8 cellular contexts compared by ENCODE assay signal in the genomic region with DNA sequence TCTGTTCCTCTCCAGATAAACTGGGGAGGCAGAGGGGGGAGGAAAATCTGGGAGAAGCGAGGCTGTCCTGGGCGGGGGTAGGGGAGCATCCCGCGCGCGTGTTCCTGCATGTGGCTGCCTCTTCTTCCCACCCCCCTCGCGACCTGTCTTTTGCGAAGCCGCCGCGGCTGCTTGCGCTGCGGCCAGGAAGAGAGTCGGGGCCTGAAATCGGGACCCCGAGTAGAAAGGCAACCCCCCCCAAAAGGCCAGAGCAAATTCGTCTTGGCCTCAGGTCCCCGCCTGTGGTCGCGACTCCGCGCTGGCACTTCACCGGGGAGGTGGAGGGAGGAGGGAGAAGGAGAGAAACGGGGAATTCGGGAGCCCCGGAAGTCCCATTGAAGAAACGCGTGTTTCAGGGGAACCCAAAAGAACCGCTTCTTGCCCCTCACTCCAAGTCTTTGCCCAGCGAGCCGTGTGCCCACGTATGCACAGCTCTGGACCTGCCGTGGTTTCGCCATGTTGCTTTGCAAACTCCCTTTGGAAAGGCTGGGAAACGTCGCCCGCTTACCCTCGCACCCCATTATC. TPM values are rescaled to one million over a fixed set of nuclear protein-coding genes. Genes with fewer than 3 reads are reported as not detected.
DNase-seq lines count a peak whose midpoint lies in the region; ATAC-seq, FAIRE-seq and TF ChIP-seq lines count a peak whose summit lies in the region.

No MANE protein-coding gene starts in this region.

- TF ChIP-seq CTCF in Peyer's patch (IDR thresholded peaks at IDR 0.05), result no peak

- CTCF ChIA-PET in CD8-positive, alpha-beta memory T cell (lab: Charles Lee), result interaction anchor here (1.7 to 5.9 kb wide), 4 partner anchors 110 to 389 kb away, joined by 4 to 133 read pairs (median 62); no protein-coding TSS in a partner anchor

- no peak for TF ChIP-seq POLR2A in Peyer's patch (IDR thresholded peaks at IDR 0.05)

- peak overlapping the region; percentile 94 for H3K27ac ChIP-seq in CD8-positive, alpha-beta memory T cell (ENCODE audit: low read depth, low read length)
- H3K27ac ChIP-seq in Peyer's patch (peak overlapping the region; percentile 89 to 96 (median 94)), cingulate gyrus (ENCODE audit: low read depth, low read length) (peak overlapping the region; percentile 83)

- peaks cover 0 to 3% (median 0%) of the 10 kb centered on the region in 5 donors for H3K9me3 Mint-ChIP-seq in CD8-positive, alpha-beta memory T cell

- peak overlapping the region; percentile 89 to 99 (median 97) for H3K4me3 Mint-ChIP-seq in CD8-positive, alpha-beta memory T cell

- no peaks in the 10 kb centered on the region for H3K27me3 ChIP-seq in CD8-positive, alpha-beta memory T cell (ENCODE audit: insufficient read depth, low read length, poor library complexity, severe bottlenecking)
- H3K27me3 ChIP-seq in Peyer's patch, result no peaks in the 10 kb centered on the region
- H3K27me3 ChIP-seq in mononuclear cell (ENCODE audit: insufficient read depth, low read length), result peaks cover 7% of the 10 kb centered on the region

- POLR2A ChIA-PET in CD8-positive, alpha-beta memory T cell (lab: Charles Lee), result interaction anchor here (0.6 to 3.0 kb wide), 7 partner anchors 10 to 521 kb away, joined by 3 to 16 read pairs (median 3); a partner anchor contains a TSS

- peaks cover 31% of the 10 kb centered on the region for H3K36me3 ChIP-seq in CD8-positive, alpha-beta memory T cell (ENCODE audit: insufficient read depth, low read length)
- H3K36me3 ChIP-seq in Peyer's patch, result peaks cover 0 to 2% (median 0%) of the 10 kb centered on the region in 3 donors

- peaks cover 0 to 7% of the 10 kb centered on the region in 2 donors for H3K27me3 Mint-ChIP-seq in CD8-positive, alpha-beta memory T cell

- no peak for ATAC-seq in GM18861 (IDR thresholded peaks at IDR 0.05; ENCODE audit: unreplicated experiment)

- H3K4me1 Mint-ChIP-seq in CD8-positive, alpha-beta memory T cell, result peaks cover 44 to 66% (median 50%) of the 10 kb centered on the region in 3 donors

- H3K36me3 Mint-ChIP-seq in CD8-positive, alpha-beta memory T cell, result peaks cover 6 to 61% (median 13%) of the 10 kb centered on the region in 3 donors

- H3K4me1 ChIP-seq in CD8-positive, alpha-beta memory T cell (ENCODE audit: insufficient read depth, low read length), result peaks cover 43% of the 10 kb centered on the region
- peaks cover 0 to 69% (median 8%) of the 10 kb centered on the region in 4 donors for H3K4me1 ChIP-seq in Peyer's patch
- peaks cover 84% of the 10 kb centered on the region for H3K4me1 ChIP-seq in mononuclear cell (ENCODE audit: insufficient read depth, low read length)

- H3K4me3 ChIP-seq in CD8-positive, alpha-beta memory T cell (ENCODE audit: low read length), result peak overlapping the region; percentile 91
- H3K4me3 ChIP-seq in Peyer's patch (peak overlapping the region; percentile 55 to 89 (median 74)), mononuclear cell (ENCODE audit: low read length) (peak overlapping the region; percentile 72)

- H3K27ac Mint-ChIP-seq in CD8-positive, alpha-beta memory T cell, result peak overlapping the region; percentile 94 to 100 (median 98)

- DNase-seq in CD8-positive, alpha-beta memory T cell, result peak in 3 of 5 donors; percentile 30 to 54 (median 36)
- peak; percentile 44 to 70 (median 65) for DNase-seq in Peyer's patch
- DNase-seq in urothelium cell line (ENCODE audit: low spot score), result peak; percentile 37
- DNase-seq in activated gamma-delta T cell (lab: John Stamatoyannopoulos, UW), result no peak
- DNase-seq in NCI-H2107 (lab: John Stamatoyannopoulos, UW), result no peak

- FAIRE-seq in urothelium cell line (lab: Jason Lieb, UNC), result peak; percentile 17

- H3K9me3 ChIP-seq in CD8-positive, alpha-beta memory T cell (ENCODE audit: low read length), result no peaks in the 10 kb centered on the region
- no peaks in the 10 kb centered on the region for H3K9me3 ChIP-seq in Peyer's patch
- H3K9me3 ChIP-seq in mononuclear cell (ENCODE audit: low read depth, low read length), result no peaks in the 10 kb centered on the region

RNA-seq across cellular contexts. Expression of a gene that starts 0.9 kb away (rescaled TPM):
- total RNA-seq in CD8-positive, alpha-beta memory T cell, result 100 to 1,000 TPM; 784 to 792 TPM
- polyA plus RNA-seq in CD8-positive, alpha-beta memory T cell, result 72.4 TPM
- total RNA-seq in Peyer's patch (100 to 1,000 TPM in 2 of 4 donors, 10 to 100 TPM in 2; 72.0 to 162 (median 97.6) TPM), mononuclear cell (60.7 TPM)

RNA-seq across cellular contexts. Expression of a gene that starts 46.5 kb away (rescaled TPM):
- total RNA-seq in CD8-positive, alpha-beta memory T cell, result 10 to 100 TPM; 22.8 to 29.6 TPM
- polyA plus RNA-seq in CD8-positive, alpha-beta memory T cell, result 4.2 TPM
- 1 to 10 TPM; 1.7 to 8.0 (median 3.0) TPM for total RNA-seq in Peyer's patch
- total RNA-seq in mononuclear cell, result 9.8 TPM

Comparison
In these comparisons a context has a peak if more than half of its experiments do, and no peak if none do; other contexts are left out.
1. DNase-seq: peak in CD8-positive, alpha-beta memory T cell (3 of 5), Peyer's patch (3 of 3) and urothelium cell line (single experiment); none in activated gamma-delta T cell (single experiment) and NCI-H2107 (single experiment).
2. RNA of a gene that starts 0.9 kb away (total RNA-seq): 784 to 792 TPM in CD8-positive, alpha-beta memory T cell; 72.0 to 162 TPM in Peyer's patch and 60.7 TPM in mononuclear cell (single experiment); every median in the first group is over 4 times any median in the second.
3. Peak in every context shown above with its lines, with median percentiles within 50 percentile points of each other: H3K27ac ChIP-seq and H3K4me3 ChIP-seq.